In genomic region chr1:201153474-201154388, GRCh38 we compare ENCODE assay signal across 1 cellular context.
TF ChIP-seq lines count a peak whose summit lies in the region.

No MANE protein-coding gene starts in this region.

TF ChIP-seq in K562, 482 proteins besides CTCF, POLR2A, EP300 and RAD21 (continues in another document):
- TF ChIP-seq ZFP1 (CRISPR knock-in tag; IDR thresholded peaks at IDR 0.05) (no peak), XRCC5 (IDR thresholded peaks at IDR 0.05; ENCODE audit: low read depth, low read length) (0 out of 2 replicates have a peak, but pooled peaks have one; percentile 67), MYC (IDR thresholded peaks at IDR 0.05; ENCODE audit: low read depth, low read length) (peak; percentile 76), MYC (CRISPR knock-in tag; IDR thresholded peaks at IDR 0.05; ENCODE audit: borderline replicate concordance, low read depth) (peak; percentile 81; the same call in 1 of the 2 replicates), THRAP3 (IDR thresholded peaks at IDR 0.05; ENCODE audit: borderline replicate concordance) (no peak), CBX1 (IDR thresholded peaks at IDR 0.05; ENCODE audit: low read depth) (no peak), ZNF551 (CRISPR knock-in tag; IDR thresholded peaks at IDR 0.05) (no peak), FOXJ2 (tag; IDR thresholded peaks at IDR 0.05) (no peak), NR2F6 (CRISPR knock-in tag; IDR thresholded peaks at IDR 0.05) (no peak), ZNF253 (CRISPR knock-in tag; conservative IDR thresholded peaks at IDR 0.05) (no peak), SAFB2 (IDR thresholded peaks at IDR 0.05; ENCODE audit: borderline replicate concordance, low read depth, low read length, severe bottlenecking) (no peak), SNRNP70 (optimal IDR thresholded peaks at IDR 0.05; ENCODE audit: low read depth, low read length) (no peak), POLR2H (tag; IDR thresholded peaks at IDR 0.05; ENCODE audit: low read depth) (no peak), GTF2F1 (IDR thresholded peaks at IDR 0.05; ENCODE audit: low read depth, low read length) (no peak), CCNT2 (IDR thresholded peaks at IDR 0.05; ENCODE audit: borderline replicate concordance, extremely low read depth, insufficient read length, low read depth, low read length) (peak; percentile 92), ZNF12 (CRISPR knock-in tag; IDR thresholded peaks at IDR 0.05) (0 out of 2 replicates have a peak, but pooled peaks have one; percentile 65), TFE3 (CRISPR knock-in tag; IDR thresholded peaks at IDR 0.05) (no peak), OTX1 (CRISPR knock-in tag; IDR thresholded peaks at IDR 0.05) (no peak; the same call in 1 of the 2 replicates), TRIM25 (IDR thresholded peaks at IDR 0.05; ENCODE audit: borderline replicate concordance) (no peak), NCOA1 (IDR thresholded peaks at IDR 0.05; ENCODE audit: low read depth) (peak; percentile 71; the same call in 1 of the 2 replicates), ATF2 (CRISPR knock-in tag; IDR thresholded peaks at IDR 0.05) (no peak), NFIC (IDR thresholded peaks at IDR 0.05) (peak; percentile 85), MLX (CRISPR knock-in tag; conservative IDR thresholded peaks at IDR 0.05) (no peak), SIRT6 (IDR thresholded peaks at IDR 0.05; ENCODE audit: low read depth, low read length) (no peak), MTF1 (CRISPR knock-in tag; IDR thresholded peaks at IDR 0.05; ENCODE audit: borderline replicate concordance) (no peak), ETV6 (IDR thresholded peaks at IDR 0.05; ENCODE audit: borderline replicate concordance in 1 of 2, low read depth in 2 of 2, low read length in 1 of 2) (no peak), ETV6 (CRISPR knock-in tag; IDR thresholded peaks at IDR 0.05; ENCODE audit: borderline replicate concordance) (no peak), ZNF707 (CRISPR knock-in tag; conservative IDR thresholded peaks at IDR 0.05) (no peak), NR2C2 (CRISPR knock-in tag; IDR thresholded peaks at IDR 0.05) (0 out of 2 replicates have a peak, but pooled peaks have one; percentile 44), NR2C2 (tag; IDR thresholded peaks at IDR 0.05) (no peak), HDAC1 (IDR thresholded peaks at IDR 0.05) (peak in 1 of 2 experiments; percentile 72; a peak in 2 of 4 replicates), PHB2 (IDR thresholded peaks at IDR 0.05; ENCODE audit: low read depth) (peak; percentile 76), SPI1 (IDR thresholded peaks at IDR 0.05; ENCODE audit: borderline replicate concordance, low read depth, low read length) (0 out of 2 replicates have a peak, but pooled peaks have one; percentile 12), CHD7 (IDR thresholded peaks at IDR 0.05; ENCODE audit: low read depth, low read length) (no peak), DMBX1 (CRISPR knock-in tag; IDR thresholded peaks at IDR 0.05; ENCODE audit: borderline replicate concordance) (peak; percentile 77; the same call in 1 of the 2 replicates)
- TF ChIP-seq, protein P1, sequence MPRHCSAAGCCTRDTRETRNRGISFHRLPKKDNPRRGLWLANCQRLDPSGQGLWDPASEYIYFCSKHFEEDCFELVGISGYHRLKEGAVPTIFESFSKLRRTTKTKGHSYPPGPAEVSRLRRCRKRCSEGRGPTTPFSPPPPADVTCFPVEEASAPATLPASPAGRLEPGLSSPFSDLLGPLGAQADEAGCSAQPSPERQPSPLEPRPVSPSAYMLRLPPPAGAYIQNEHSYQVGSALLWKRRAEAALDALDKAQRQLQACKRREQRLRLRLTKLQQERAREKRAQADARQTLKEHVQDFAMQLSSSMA (CRISPR knock-in tag; IDR thresholded peaks at IDR 0.05): no peak
- TF ChIP-seq, protein P2, sequence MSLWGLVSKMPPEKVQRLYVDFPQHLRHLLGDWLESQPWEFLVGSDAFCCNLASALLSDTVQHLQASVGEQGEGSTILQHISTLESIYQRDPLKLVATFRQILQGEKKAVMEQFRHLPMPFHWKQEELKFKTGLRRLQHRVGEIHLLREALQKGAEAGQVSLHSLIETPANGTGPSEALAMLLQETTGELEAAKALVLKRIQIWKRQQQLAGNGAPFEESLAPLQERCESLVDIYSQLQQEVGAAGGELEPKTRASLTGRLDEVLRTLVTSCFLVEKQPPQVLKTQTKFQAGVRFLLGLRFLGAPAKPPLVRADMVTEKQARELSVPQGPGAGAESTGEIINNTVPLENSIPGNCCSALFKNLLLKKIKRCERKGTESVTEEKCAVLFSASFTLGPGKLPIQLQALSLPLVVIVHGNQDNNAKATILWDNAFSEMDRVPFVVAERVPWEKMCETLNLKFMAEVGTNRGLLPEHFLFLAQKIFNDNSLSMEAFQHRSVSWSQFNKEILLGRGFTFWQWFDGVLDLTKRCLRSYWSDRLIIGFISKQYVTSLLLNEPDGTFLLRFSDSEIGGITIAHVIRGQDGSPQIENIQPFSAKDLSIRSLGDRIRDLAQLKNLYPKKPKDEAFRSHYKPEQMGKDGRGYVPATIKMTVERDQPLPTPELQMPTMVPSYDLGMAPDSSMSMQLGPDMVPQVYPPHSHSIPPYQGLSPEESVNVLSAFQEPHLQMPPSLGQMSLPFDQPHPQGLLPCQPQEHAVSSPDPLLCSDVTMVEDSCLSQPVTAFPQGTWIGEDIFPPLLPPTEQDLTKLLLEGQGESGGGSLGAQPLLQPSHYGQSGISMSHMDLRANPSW (CRISPR knock-in tag; IDR thresholded peaks at IDR 0.05): peak; percentile 49; the same call in 1 of the 2 replicates
